Comparison of ENCODE assay signal across 21 cellular contexts in genomic region chr2:24174851-24175277, GRCh38. TPM values are rescaled to one million over a fixed set of nuclear protein-coding genes. Genes with fewer than 3 reads are reported as not detected.
DNase-seq lines count a peak whose midpoint lies in the region; ATAC-seq and TF ChIP-seq lines count a peak whose summit lies in the region.
"Had no signal": no experiment of that assay in that cellular context is flagged by ENCODE, and none has a peak within 500 bp of the region (broad histone marks: within the 10 kb centered on the region; RNA-seq: fewer than 3 reads in every experiment).

Gene FAM228A (plus strand): TSS chr2:24175053. CDS start chr2:24175481, 428 bp downstream.

- CTCF ChIA-PET in CD8-positive, alpha-beta T cell (lab: Charles Lee), result interaction anchor here (1.8 kb wide), 1 partner anchor 9 kb away, joined by 4 read pairs; no protein-coding TSS in a partner anchor
- CTCF ChIA-PET in WTC11 (lab: Charles Lee), result interaction anchor here (0.9 to 1.8 kb wide), 2 partner anchors 11 to 90 kb away, joined by 3 to 8 read pairs; partner anchors contain the start of gene TP53I3

- no peaks in the 10 kb centered on the region for H4K20me1 ChIP-seq in fibroblast of lung (ENCODE audit: control insufficient read depth, extremely low read depth, insufficient read depth, low read length)

- POLR2A ChIA-PET in CD8-positive, alpha-beta T cell (lab: Charles Lee), result no interaction called here
- POLR2A ChIA-PET in WTC11 (lab: Charles Lee), result no interaction called here

- DNase-seq in CD8-positive, alpha-beta T cell, result no peak
- DNase-seq in WTC11 (ENCODE audit: low spot score), result no peak
- no peak for DNase-seq in fibroblast of lung (ENCODE audit: low read depth in 2 of 2)
- DNase-seq in activated CD8-positive, alpha-beta memory T cell treated with anti-CD3 and anti-CD28 coated beads, Interleukin-2, amount 50 U/mL, for 48 hours, result no peak
- DNase-seq in germinal center (ENCODE audit: low spot score), result no peak
- DNase-seq in SKM-1 treated with dmso at 0.1 percent for 144 hours (lab: John Stamatoyannopoulos, UW; ENCODE audit: unreplicated experiment), result no peak
- DNase-seq: BE2C; Calu3; caudate nucleus; effector CD8-positive, alpha-beta T cell; EL; NCI-H524 treated with DMSO at 0.1 percent for 48 hours; SJCRH30 had no signal

- H3K4me3 Mint-ChIP-seq in CD8-positive, alpha-beta T cell, result no peak within 1 kb of the TSS
- no peak within 1 kb of the TSS for H3K4me3 Mint-ChIP-seq in WTC11
- H3K4me3 Mint-ChIP-seq: T-helper 2 cell treated with Interferon-gamma antibody and Interleukin-4, amounts not matched to agents 5 μg/mL and 100 μg/mL, for 36 hours had no signal

- H2AFZ ChIP-seq in fibroblast of lung (ENCODE audit: low read length), result peak within 1 kb of the TSS; percentile 54

- no peaks in the 10 kb centered on the region for H3K27me3 ChIP-seq in CD8-positive, alpha-beta T cell (ENCODE audit: insufficient read depth, low read length)
- H3K27me3 ChIP-seq in fibroblast of lung (ENCODE audit: control insufficient read depth, insufficient read depth, low read length), result no peaks in the 10 kb centered on the region
- H3K27me3 ChIP-seq: BE2C, SJCRH30 had no signal

- H3K27me3 Mint-ChIP-seq in CD8-positive, alpha-beta T cell (ENCODE audit: low read depth), result peaks cover 8% of the 10 kb centered on the region
- H3K27me3 Mint-ChIP-seq in WTC11 (ENCODE audit: low read depth), result peaks cover 2% of the 10 kb centered on the region; the same call in 1 of the 2 replicates

- no peak for TF ChIP-seq CTCF in CD8-positive, alpha-beta T cell (IDR thresholded peaks at IDR 0.05)
- TF ChIP-seq CTCF in WTC11 (IDR thresholded peaks at IDR 0.05) (no peak), fibroblast of lung (conservative IDR thresholded peaks at IDR 0.05 in 1 of 2, IDR thresholded peaks at IDR 0.05 in 1 of 2; ENCODE audit: low read depth in 1 of 2, low read length in 2 of 2) (no peak)

- peak within 1 kb of the TSS; percentile 44 for H3K4me2 ChIP-seq in fibroblast of lung (ENCODE audit: extremely low read depth, insufficient read depth, low read length)

- H3K4me1 ChIP-seq in CD8-positive, alpha-beta T cell (ENCODE audit: insufficient read depth, low read length), result no peaks in the 10 kb centered on the region
- no peaks in the 10 kb centered on the region for H3K4me1 ChIP-seq in fibroblast of lung (ENCODE audit: control insufficient read depth, extremely low read depth, insufficient read depth, low read length)
- H3K4me1 ChIP-seq: BE2C had no signal

- H3K27ac ChIP-seq in CD8-positive, alpha-beta T cell (ENCODE audit: low read depth, low read length), result no peak within 1 kb of the TSS
- no peak within 1 kb of the TSS for H3K27ac ChIP-seq in fibroblast of lung (ENCODE audit: insufficient read depth, low read length)
- peak within 1 kb of the TSS in 4 of 21 experiments; percentile 17 to 37 (median 24) for H3K27ac ChIP-seq in skin epidermis
- H3K27ac ChIP-seq: SJCRH30 had no signal

- H3K36me3 Mint-ChIP-seq in CD8-positive, alpha-beta T cell, result no peaks in the 10 kb centered on the region
- H3K36me3 Mint-ChIP-seq in WTC11, result no peaks in the 10 kb centered on the region

- H3K36me3 ChIP-seq in CD8-positive, alpha-beta T cell (ENCODE audit: insufficient read depth, low read length), result no peaks in the 10 kb centered on the region
- no peaks in the 10 kb centered on the region for H3K36me3 ChIP-seq in fibroblast of lung (ENCODE audit: control insufficient read depth, insufficient read depth, low read length)
- H3K36me3 ChIP-seq: BE2C, SJCRH30 had no signal

- H3K27ac Mint-ChIP-seq in CD8-positive, alpha-beta T cell, result peak within 1 kb of the TSS; percentile 33
- H3K27ac Mint-ChIP-seq in WTC11, result no peak within 1 kb of the TSS
- H3K27ac Mint-ChIP-seq: T-helper 2 cell treated with Interferon-gamma antibody and Interleukin-4, amounts not matched to agents 5 μg/mL and 100 μg/mL, for 36 hours had no signal

- no peaks in the 10 kb centered on the region for H3K9me3 Mint-ChIP-seq in CD8-positive, alpha-beta T cell
- no peaks in the 10 kb centered on the region for H3K9me3 Mint-ChIP-seq in WTC11
- H3K9me3 Mint-ChIP-seq: T-helper 2 cell treated with Interferon-gamma antibody and Interleukin-4, amounts not matched to agents 5 μg/mL and 100 μg/mL, for 36 hours had no signal

- peak within 1 kb of the TSS; percentile 45 for H3K9ac ChIP-seq in fibroblast of lung (ENCODE audit: insufficient read depth, low read length)

- no peak for ATAC-seq in CD8-positive, alpha-beta T cell
- peak; percentile 48 for ATAC-seq in WTC11
- ATAC-seq in GM21381 (IDR thresholded peaks at IDR 0.05; ENCODE audit: unreplicated experiment), result no peak
- ATAC-seq: activated CD4-positive, CD25-positive, alpha-beta regulatory T cell treated with anti-CD3 and anti-CD28 coated beads, Interleukin-2, amount 50 U/mL, for 24 hours; HCT116; left lobe of liver; sciatic nerve had no signal

- H3K4me3 ChIP-seq in CD8-positive, alpha-beta T cell (ENCODE audit: low read depth, low read length), result no peak within 1 kb of the TSS
- H3K4me3 ChIP-seq in fibroblast of lung (replicated peaks in 1 of 4; ENCODE audit: control extremely low read depth in 1 of 4, insufficient read depth in 1 of 4, low read depth in 3 of 4, low read length in 4 of 4) (peak within 1 kb of the TSS in 3 of 4 experiments; percentile 19 to 43 (median 24)), skin epidermis (peak within 1 kb of the TSS in 5 of 7 experiments; percentile 12 to 32 (median 18))
- H3K4me3 ChIP-seq: SJCRH30 had no signal

- H3K4me1 Mint-ChIP-seq in CD8-positive, alpha-beta T cell (ENCODE audit: low read depth), result no peaks in the 10 kb centered on the region
- H3K4me1 Mint-ChIP-seq in WTC11, result no peaks in the 10 kb centered on the region

- H3K9me3 ChIP-seq in CD8-positive, alpha-beta T cell (ENCODE audit: low read length), result no peaks in the 10 kb centered on the region
- H3K9me3 ChIP-seq in fibroblast of lung (ENCODE audit: control insufficient read depth, insufficient read depth, low read depth, low read length), result no peaks in the 10 kb centered on the region
- H3K9me3 ChIP-seq: BE2C, SJCRH30 had no signal

- H3K79me2 ChIP-seq in fibroblast of lung (ENCODE audit: control insufficient read depth, insufficient read depth, low read length), result no peaks in the 10 kb centered on the region

- intact Hi-C loops in CD8-positive, alpha-beta T cell (cut with DNase I, micrococcal nuclease), result no loop called here

TF ChIP-seq in WTC11, 78 proteins besides CTCF, POLR2A, EP300 and RAD21:
- TF ChIP-seq AFF4 (CRISPR knock-in tag; IDR thresholded peaks at IDR 0.05; ENCODE audit: borderline replicate concordance) (no peak), NFATC4 (CRISPR knock-in tag; IDR thresholded peaks at IDR 0.05) (no peak), CBFB (CRISPR knock-in tag; IDR thresholded peaks at IDR 0.05; ENCODE audit: low read depth) (no peak)
- TF ChIP-seq, protein P1, sequence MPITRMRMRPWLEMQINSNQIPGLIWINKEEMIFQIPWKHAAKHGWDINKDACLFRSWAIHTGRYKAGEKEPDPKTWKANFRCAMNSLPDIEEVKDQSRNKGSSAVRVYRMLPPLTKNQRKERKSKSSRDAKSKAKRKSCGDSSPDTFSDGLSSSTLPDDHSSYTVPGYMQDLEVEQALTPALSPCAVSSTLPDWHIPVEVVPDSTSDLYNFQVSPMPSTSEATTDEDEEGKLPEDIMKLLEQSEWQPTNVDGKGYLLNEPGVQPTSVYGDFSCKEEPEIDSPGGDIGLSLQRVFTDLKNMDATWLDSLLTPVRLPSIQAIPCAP (CRISPR knock-in tag; IDR thresholded peaks at IDR 0.05), result no peak
- TF ChIP-seq, protein P2, sequence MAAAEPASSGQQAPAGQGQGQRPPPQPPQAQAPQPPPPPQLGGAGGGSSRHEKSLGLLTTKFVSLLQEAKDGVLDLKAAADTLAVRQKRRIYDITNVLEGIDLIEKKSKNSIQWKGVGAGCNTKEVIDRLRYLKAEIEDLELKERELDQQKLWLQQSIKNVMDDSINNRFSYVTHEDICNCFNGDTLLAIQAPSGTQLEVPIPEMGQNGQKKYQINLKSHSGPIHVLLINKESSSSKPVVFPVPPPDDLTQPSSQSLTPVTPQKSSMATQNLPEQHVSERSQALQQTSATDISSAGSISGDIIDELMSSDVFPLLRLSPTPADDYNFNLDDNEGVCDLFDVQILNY (CRISPR knock-in tag; IDR thresholded peaks at IDR 0.05), result no peak

RNA-seq across cellular contexts. Expression of gene FAM228A, which starts in this region (rescaled TPM):
- total RNA-seq in CD8-positive, alpha-beta T cell, result not detected
- total RNA-seq in WTC11 (2021) (0.09 to 0.25 TPM in 2 of 3 replicates, not detected in the other), fibroblast of lung (0.51 and 0.99 TPM in 2 replicates)
- polyA plus RNA-seq in fibroblast of lung, result 0.08 and 4.3 TPM in 2 replicates
- polyA plus RNA-seq in fibroblast of lung (2012), result 4.7 TPM in 1 of 2 replicates, not detected in the other
- 3.6 TPM in 1 of 2 replicates, not detected in the other for polyA minus RNA-seq in fibroblast of lung (ENCODE audit: low replicate concordance)
- total RNA-seq: activated CD8-positive, alpha-beta memory T cell treated with anti-CD3 and anti-CD28 coated beads for 36 hours; Calu3; SJCRH30 had no signal

Comparison
In these comparisons a context has a peak if more than half of its experiments do, and no peak if none do; other contexts are left out.
1. Peak in ATAC-seq in WTC11; RNA of the gene not detected or under 1 TPM.